In genomic region chr5:159788835-159789331, GRCh38 we compare ENCODE assay signal across 27 cellular contexts.
"Had no signal": no experiment of that assay in that cellular context is flagged by ENCODE, and none has a peak within 500 bp of the region (broad histone marks: within the 10 kb centered on the region; RNA-seq: fewer than 3 reads in every experiment).

No MANE protein-coding gene starts in this region.

- H3K27ac Mint-ChIP-seq: activated CD4-positive, alpha-beta T cell treated with anti-CD3 and anti-CD28 coated beads, Interleukin-2, amount 10 ng/mL, durations not matched to agents 24 days and 14 days; activated CD8-positive, alpha-beta memory T cell treated with anti-CD3 and anti-CD28 coated beads, Interleukin-2, amount 10 ng/mL, durations not matched to agents 7 days and 5 days; activated CD8-positive, alpha-beta T cell treated with anti-CD3 and anti-CD28 coated beads for 36 hours; activated naive CD8-positive, alpha-beta T cell treated with anti-CD3 and anti-CD28 coated beads, Interleukin-2, amount 50 U/mL, for 24 hours; nephron progenitor cell; stimulated activated naive B cell treated with anti-CD40 and anti-IgM and Interleukin-4, amounts not matched to agents 10 μg/mL and 1 μg/mL and 100 μg/mL, for 72 hours had no signal

- H3K4me3 ChIP-seq: left lung had no signal

- DNase-seq: activated CD4-positive, alpha-beta T cell treated with anti-CD3 and anti-CD28 coated beads, Interleukin-2, amount 10 ng/mL, durations not matched to agents 24 days and 14 days; activated CD8-positive, alpha-beta memory T cell treated with anti-CD3 and anti-CD28 coated beads, Interleukin-2, amount 10 ng/mL, durations not matched to agents 7 days and 5 days; activated CD8-positive, alpha-beta T cell treated with anti-CD3 and anti-CD28 coated beads for 36 hours; activated effector memory CD4-positive, alpha-beta T cell treated with anti-CD3 and anti-CD28 coated beads, Interleukin-2, amount 50 U/mL, for 16 hours; activated naive CD4-positive, alpha-beta T cell treated with anti-CD3 and anti-CD28 coated beads, Interleukin-2, amount 50 U/mL, for 16 hours; activated naive CD8-positive, alpha-beta T cell treated with anti-CD3 and anti-CD28 coated beads, Interleukin-2, amount 50 U/mL, for 24 hours; activated T-cell treated with anti-CD3 and anti-CD28 coated beads for 4 hours; anterior cingulate cortex; brain microvascular endothelial cell; central memory CD4-positive, alpha-beta T cell; dermis blood vessel endothelial cell; effector CD8-positive, alpha-beta T cell; erythroblast; foreskin keratinocyte; kidney glomerular epithelial cell; left lung; mesenchymal stem cell; nephron progenitor cell; occipital lobe; posterior cingulate gyrus; stimulated activated CD4-positive, alpha-beta T cell treated with anti-CD3 and anti-CD28 coated beads, Interleukin-2, amount 100 ng/mL, for 48 hours; stimulated activated CD8-positive, alpha-beta memory T cell treated with anti-CD3 and anti-CD28 coated beads, Interleukin-4, amount 100 ng/mL, for 48 hours; stimulated activated naive B cell treated with anti-CD40 and anti-IgM and Interleukin-4, amounts not matched to agents 10 μg/mL and 1 μg/mL and 100 μg/mL, for 72 hours; SW 1271; T-helper 2 cell had no signal

- H3K27me3 ChIP-seq: brain microvascular endothelial cell, foreskin keratinocyte, left lung had no signal

- ATAC-seq: activated CD4-positive, CD25-positive, alpha-beta regulatory T cell treated with anti-CD3 and anti-CD28 coated beads, Interleukin-2, amount 50 U/mL, for 24 hours; activated CD8-positive, alpha-beta memory T cell treated with anti-CD3 and anti-CD28 coated beads, Interleukin-2, amount 10 ng/mL, durations not matched to agents 7 days and 5 days; activated CD8-positive, alpha-beta T cell treated with anti-CD3 and anti-CD28 coated beads for 36 hours; activated naive CD8-positive, alpha-beta T cell treated with anti-CD3 and anti-CD28 coated beads, Interleukin-2, amount 50 U/mL, for 24 hours; foreskin keratinocyte; left lung; stimulated activated naive B cell treated with anti-CD40 and anti-IgM and Interleukin-4, amounts not matched to agents 10 μg/mL and 1 μg/mL and 100 μg/mL, for 72 hours had no signal

- H3K36me3 Mint-ChIP-seq: activated CD8-positive, alpha-beta memory T cell treated with anti-CD3 and anti-CD28 coated beads, Interleukin-2, amount 10 ng/mL, durations not matched to agents 7 days and 5 days; stimulated activated naive B cell treated with anti-CD40 and anti-IgM and Interleukin-4, amounts not matched to agents 10 μg/mL and 1 μg/mL and 100 μg/mL, for 72 hours had no signal

- H3K27ac ChIP-seq: brain microvascular endothelial cell, foreskin keratinocyte, left lung, VCaP had no signal

- H3K9me3 ChIP-seq: left lung had no signal

- H3K4me3 Mint-ChIP-seq: activated CD4-positive, alpha-beta T cell treated with anti-CD3 and anti-CD28 coated beads, Interleukin-2, amount 10 ng/mL, durations not matched to agents 24 days and 14 days; activated CD8-positive, alpha-beta memory T cell treated with anti-CD3 and anti-CD28 coated beads, Interleukin-2, amount 10 ng/mL, durations not matched to agents 7 days and 5 days; activated CD8-positive, alpha-beta T cell treated with anti-CD3 and anti-CD28 coated beads for 36 hours; activated naive CD8-positive, alpha-beta T cell treated with anti-CD3 and anti-CD28 coated beads, Interleukin-2, amount 50 U/mL, for 24 hours; nephron progenitor cell; stimulated activated naive B cell treated with anti-CD40 and anti-IgM and Interleukin-4, amounts not matched to agents 10 μg/mL and 1 μg/mL and 100 μg/mL, for 72 hours had no signal

- H3K36me3 ChIP-seq: brain microvascular endothelial cell, left lung had no signal

- H3K4me1 Mint-ChIP-seq: activated CD8-positive, alpha-beta memory T cell treated with anti-CD3 and anti-CD28 coated beads, Interleukin-2, amount 10 ng/mL, durations not matched to agents 7 days and 5 days; stimulated activated naive B cell treated with anti-CD40 and anti-IgM and Interleukin-4, amounts not matched to agents 10 μg/mL and 1 μg/mL and 100 μg/mL, for 72 hours had no signal

- H3K9me3 Mint-ChIP-seq: activated CD4-positive, alpha-beta T cell treated with anti-CD3 and anti-CD28 coated beads, Interleukin-2, amount 10 ng/mL, durations not matched to agents 24 days and 14 days; activated CD8-positive, alpha-beta T cell treated with anti-CD3 and anti-CD28 coated beads for 36 hours; activated naive CD8-positive, alpha-beta T cell treated with anti-CD3 and anti-CD28 coated beads, Interleukin-2, amount 50 U/mL, for 24 hours; nephron progenitor cell; stimulated activated naive B cell treated with anti-CD40 and anti-IgM and Interleukin-4, amounts not matched to agents 10 μg/mL and 1 μg/mL and 100 μg/mL, for 72 hours had no signal

- H3K4me1 ChIP-seq: foreskin keratinocyte had no signal
